1 cellular context compared by ENCODE assay signal in genomic region chr20:53839423-53840176, GRCh38.
TF ChIP-seq lines count a peak whose summit lies in the region.

No MANE protein-coding gene starts in this region.

TF ChIP-seq in GM12878, 131 proteins besides CTCF, POLR2A, EP300 and RAD21 (continued from another document and continues in another):
- TF ChIP-seq ZNF687 (IDR thresholded peaks at IDR 0.05) (peak; percentile 66), RFX5 (IDR thresholded peaks at IDR 0.05; ENCODE audit: low read depth, low read length) (no peak), FOXK2 (IDR thresholded peaks at IDR 0.05) (no peak), BCLAF1 (IDR thresholded peaks at IDR 0.05) (no peak), MEF2B (IDR thresholded peaks at IDR 0.05; ENCODE audit: partially characterized antibody, poor library complexity, severe bottlenecking) (peak; percentile 37), ZBTB4 (CRISPR knock-in tag; IDR thresholded peaks at IDR 0.05) (no peak), FOS (IDR thresholded peaks at IDR 0.05; ENCODE audit: borderline replicate concordance, extremely low read depth, insufficient read length) (no peak), NRF1 (conservative IDR thresholded peaks at IDR 0.05; ENCODE audit: low read depth, low read length) (no peak), POLR2AphosphoS2 (IDR thresholded peaks at IDR 0.05; ENCODE audit: low read depth, low read length) (no peak), NFXL1 (IDR thresholded peaks at IDR 0.05; ENCODE audit: borderline replicate concordance) (peak; percentile 22), USF2 (IDR thresholded peaks at IDR 0.05; ENCODE audit: borderline replicate concordance, low read depth, low read length) (no peak), BACH1 (IDR thresholded peaks at IDR 0.05; ENCODE audit: borderline replicate concordance) (0 out of 2 replicates have a peak, but pooled peaks have one; percentile 15), KLF5 (IDR thresholded peaks at IDR 0.05; ENCODE audit: partially characterized antibody) (no peak), GATAD2B (conservative IDR thresholded peaks at IDR 0.05; ENCODE audit: low read depth) (peak; percentile 61), ZBTB11 (CRISPR knock-in tag; IDR thresholded peaks at IDR 0.05) (no peak), EZH2 (IDR thresholded peaks at IDR 0.05; ENCODE audit: borderline replicate concordance, control insufficient read depth, low read depth, low read length) (no peak), CHD4 (IDR thresholded peaks at IDR 0.05) (no peak), ZBTB40 (IDR thresholded peaks at IDR 0.05; ENCODE audit: borderline replicate concordance) (no peak), RAD51 (IDR thresholded peaks at IDR 0.05) (no peak), EED (IDR thresholded peaks at IDR 0.05; ENCODE audit: low read depth) (peak; percentile 91), CBFB (IDR thresholded peaks at IDR 0.05; ENCODE audit: low read depth) (0 out of 2 replicates have a peak, but pooled peaks have one; percentile 17), USF1 (IDR thresholded peaks at IDR 0.05; ENCODE audit: borderline replicate concordance, extremely low read length, insufficient read depth, low read depth, low read length) (no peak), RUNX3 (IDR thresholded peaks at IDR 0.05; ENCODE audit: low read length) (peak; percentile 80), HDAC2 (IDR thresholded peaks at IDR 0.05) (no peak), CUX1 (IDR thresholded peaks at IDR 0.05; ENCODE audit: insufficient replicate concordance, low read depth, low read length) (no peak), ESRRA (IDR thresholded peaks at IDR 0.05; ENCODE audit: low read length) (no peak), STAT3 (IDR thresholded peaks at IDR 0.05; ENCODE audit: low read depth, low read length) (no peak), BCL11A (IDR thresholded peaks at IDR 0.05; ENCODE audit: low read depth, low read length) (peak; percentile 47; the same call in 1 of the 2 replicates)
